In genomic region chr14:105748204-105748578, GRCh38 we compare ENCODE assay signal across 11 cellular contexts.
DNase-seq lines count a peak whose midpoint lies in the region; ATAC-seq lines count a peak whose summit lies in the region.
"Had no signal": no experiment of that assay in that cellular context is flagged by ENCODE, and none has a peak within 500 bp of the region (broad histone marks: within the 10 kb centered on the region; RNA-seq: fewer than 3 reads in every experiment).

No MANE protein-coding gene starts in this region.

- H3K27me3 ChIP-seq in BLaER1 treated with 17β-estradiol and CSF1 and Interleukin-3, amounts not matched to agents 10 nM and 100 nM, result no peaks in the 10 kb centered on the region
- no peaks in the 10 kb centered on the region for H3K27me3 ChIP-seq in NT2/D1 (ENCODE audit: insufficient read depth, insufficient read length)

- no peaks in the 10 kb centered on the region for H3K9me3 ChIP-seq in BLaER1 treated with 17β-estradiol and CSF1 and Interleukin-3, amounts not matched to agents 10 nM and 100 nM (replicated peaks in 1 of 11)
- H3K9me3 ChIP-seq in NT2/D1 (ENCODE audit: insufficient read depth, low read length), result no peaks in the 10 kb centered on the region
- H3K9me3 ChIP-seq: Caco-2 had no signal

- no peak overlapping the region for H3K27ac ChIP-seq in BLaER1 treated with 17β-estradiol and CSF1 and Interleukin-3, amounts not matched to agents 10 nM and 100 nM

- H3K4me3 ChIP-seq in BLaER1 treated with 17β-estradiol and CSF1 and Interleukin-3, amounts not matched to agents 10 nM and 100 nM, result no peak overlapping the region
- no peak overlapping the region for H3K4me3 ChIP-seq in NT2/D1 (ENCODE audit: insufficient read length, low read depth)

- H3K4me1 ChIP-seq in BLaER1 treated with 17β-estradiol and CSF1 and Interleukin-3, amounts not matched to agents 10 nM and 100 nM, result peaks cover 7 to 22% (median 20%) of the 10 kb centered on the region in 10 experiments; a peak in 19 of 20 replicates
- no peaks in the 10 kb centered on the region for H3K4me1 ChIP-seq in NT2/D1 (ENCODE audit: insufficient read depth, insufficient read length)
- H3K4me1 ChIP-seq: Caco-2 had no signal

- peak overlapping the region in 1 of 11 experiments; percentile 33; a peak in 1 of 22 replicates for H3K9ac ChIP-seq in BLaER1 treated with 17β-estradiol and CSF1 and Interleukin-3, amounts not matched to agents 10 nM and 100 nM
- no peak overlapping the region for H3K9ac ChIP-seq in NT2/D1 (ENCODE audit: insufficient read length, low read depth)

- DNase-seq in NT2/D1 (ENCODE audit: low read depth, low spot score) (peak; percentile 30), kidney tubule cell (ENCODE audit: low spot score) (peak; percentile 63), ecto neural progenitor cell (ENCODE audit: low spot score) (no peak)
- DNase-seq: Caco-2; HCEC 1CT; stimulated activated CD4-positive, alpha-beta T cell treated with anti-CD3 and anti-CD28 coated beads, Interleukin-2, amount 100 ng/mL, for 48 hours had no signal

- peaks cover 0 to 10% (median 0%) of the 10 kb centered on the region in 11 experiments; a peak in 1 of 22 replicates for H4K20me1 ChIP-seq in BLaER1 treated with 17β-estradiol and CSF1 and Interleukin-3, amounts not matched to agents 10 nM and 100 nM

- ATAC-seq in GM21447 (IDR thresholded peaks at IDR 0.05; ENCODE audit: unreplicated experiment) (peak; percentile 43), HG03571 (IDR thresholded peaks at IDR 0.05; ENCODE audit: unreplicated experiment) (no peak), HG03139 (IDR thresholded peaks at IDR 0.05; ENCODE audit: unreplicated experiment) (no peak), HG03108 (IDR thresholded peaks at IDR 0.05; ENCODE audit: unreplicated experiment) (no peak)

- no peaks in the 10 kb centered on the region for H3K36me3 ChIP-seq in BLaER1 treated with 17β-estradiol and CSF1 and Interleukin-3, amounts not matched to agents 10 nM and 100 nM
- no peaks in the 10 kb centered on the region for H3K36me3 ChIP-seq in NT2/D1 (ENCODE audit: insufficient read depth, insufficient read length, low read length)

- peak overlapping the region; percentile 42 to 79 (median 65); a peak in 21 of 22 replicates for H3K4me2 ChIP-seq in BLaER1 treated with 17β-estradiol and CSF1 and Interleukin-3, amounts not matched to agents 10 nM and 100 nM
